9 cellular contexts compared by ENCODE assay signal in genomic region chr1:67771152-67771551, GRCh38.
DNase-seq lines count a peak whose midpoint lies in the region; ATAC-seq and TF ChIP-seq lines count a peak whose summit lies in the region.
"Had no signal": no experiment of that assay in that cellular context is flagged by ENCODE, and none has a peak within 500 bp of the region (broad histone marks: within the 10 kb centered on the region; RNA-seq: fewer than 3 reads in every experiment).

No MANE protein-coding gene starts in this region.

- peak; percentile 56 for TF ChIP-seq CTCF in LNCAP (IDR thresholded peaks at IDR 0.05)
- TF ChIP-seq CTCF in mammary epithelial cell (conservative IDR thresholded peaks at IDR 0.05 in 1 of 2, IDR thresholded peaks at IDR 0.05 in 1 of 2; ENCODE audit: extremely low read depth in 1 of 2, insufficient read depth in 1 of 2, low read depth in 1 of 2, low read length in 2 of 2): peak; percentile 46 to 58
- TF ChIP-seq CTCF in lung (IDR thresholded peaks at IDR 0.05; ENCODE audit: control extremely low read depth, extremely low read depth): no peak
- no peak for TF ChIP-seq CTCF in tibial nerve (IDR thresholded peaks at IDR 0.05)

- TF ChIP-seq POLR2A in tibial nerve (IDR thresholded peaks at IDR 0.05): no peak

- H3K27ac ChIP-seq in mammary epithelial cell (ENCODE audit: insufficient read depth, low read depth, low read length) (no peak overlapping the region), lung (ENCODE audit: low read depth in 1 of 2, low read length in 1 of 2) (no peak overlapping the region), tibial nerve (no peak overlapping the region)

- dilution Hi-C loops in mammary epithelial cell (cut with HindIII; ENCODE audit: low sequenced_read_pairs): no loop called here

- DNase-seq in Caki2 (ENCODE audit: low read depth) (peak; percentile 39), mammary epithelial cell (peak; percentile 91), lung (ENCODE audit: low spot score) (peak; percentile 52), NCI-H526 treated with DMSO at 0.1 percent for 48 hours (lab: John Stamatoyannopoulos, UW) (no peak), tibial nerve (ENCODE audit: low spot score in 2 of 2) (no peak), cortex of kidney (lab: John Stamatoyannopoulos, UW) (no peak)
- DNase-seq: DMS153 had no signal

- H3K4me3 ChIP-seq in mammary epithelial cell (replicated peaks in 1 of 3; ENCODE audit: insufficient read depth in 1 of 3, low read depth in 2 of 3, low read length in 3 of 3) (no peak overlapping the region), lung (no peak overlapping the region), tibial nerve (no peak overlapping the region)

- H3K9ac ChIP-seq in mammary epithelial cell (ENCODE audit: insufficient read depth, low read length): no peak overlapping the region

- H3K36me3 ChIP-seq in mammary epithelial cell (ENCODE audit: insufficient read depth, low read length) (peaks cover 2% of the 10 kb centered on the region), lung (ENCODE audit: control insufficient read depth in 2 of 2, insufficient read depth in 2 of 2, low read length in 2 of 2) (peaks cover 0 to 1% of the 10 kb centered on the region in 2 donors), tibial nerve (peaks cover 0 to 31% (median 0%) of the 10 kb centered on the region in 3 donors)

- peak; percentile 55 for ATAC-seq in lung (ENCODE audit: insufficient read depth, low FRiP score)
- no peak for ATAC-seq in HG02798 (IDR thresholded peaks at IDR 0.05; ENCODE audit: poor library complexity, unreplicated experiment)

- no TSS peak for BruUV-seq in mammary epithelial cell (replicated peaks; lab: Mats Ljungman, UMichigan)

- in situ Hi-C loops in Caki2 (cut with HindIII; ENCODE audit: low pct_unique_long_range_greater_than_20kb, low sequenced_read_pairs) (no loop called here), mammary epithelial cell (cut with MboI; ENCODE audit: low sequenced_read_pairs in 2 of 2) (loop anchor here in 1 of 2 donors (5.0 kb wide), 1 partner anchor 66 kb away; no protein-coding TSS in a partner anchor)

- H3K79me2 ChIP-seq in mammary epithelial cell (ENCODE audit: insufficient read depth, low read length): peaks cover 88% of the 10 kb centered on the region

- no peaks in the 10 kb centered on the region for H3K27me3 ChIP-seq in mammary epithelial cell (ENCODE audit: insufficient read depth, low read length)
- no peaks in the 10 kb centered on the region for H3K27me3 ChIP-seq in lung (ENCODE audit: control insufficient read depth, insufficient read depth)
- H3K27me3 ChIP-seq in tibial nerve: no peaks in the 10 kb centered on the region

- H3K9me3 ChIP-seq in mammary epithelial cell (replicated peaks; ENCODE audit: insufficient read depth, low read length) (no peaks in the 10 kb centered on the region), lung (ENCODE audit: control insufficient read depth in 2 of 2, insufficient read depth in 1 of 2, low read length in 1 of 2) (no peaks in the 10 kb centered on the region), tibial nerve (no peaks in the 10 kb centered on the region)

- H3K4me1 ChIP-seq in mammary epithelial cell (ENCODE audit: insufficient read depth, low read length) (peaks cover 32% of the 10 kb centered on the region), lung (ENCODE audit: control insufficient read depth in 2 of 2, insufficient read depth in 2 of 2, low read length in 2 of 2) (peaks cover 0 to 6% of the 10 kb centered on the region in 2 donors), tibial nerve (peaks cover 0 to 21% (median 10%) of the 10 kb centered on the region in 4 donors)

- no peaks in the 10 kb centered on the region for H4K20me1 ChIP-seq in mammary epithelial cell (ENCODE audit: insufficient read depth, low read length)

- H3K4me2 ChIP-seq in mammary epithelial cell (ENCODE audit: insufficient read depth, low read depth, low read length): no peak overlapping the region

- WGBS in mammary epithelial cell (ENCODE audit: low coverage, missing lambda C conversion rate): 72% methylated on average over 6 of the region's 6 CpGs
- 83 to 90% methylated on average over 6 of the region's 6 CpGs for WGBS in lung, 2 donors
- 89 to 92% methylated on average over 6 of the region's 6 CpGs for WGBS in tibial nerve, 2 donors

- TF ChIP-seq EP300 in tibial nerve (IDR thresholded peaks at IDR 0.05): no peak

- intact Hi-C loops in mammary epithelial cell (cut with micrococcal nuclease): no loop called here

- no peak overlapping the region for H2AFZ ChIP-seq in mammary epithelial cell (ENCODE audit: low read depth, low read length)

- CTCF ChIA-PET in mammary epithelial cell (lab: Charles Lee; ENCODE audit: low non-redundant PET): interaction anchor here (0.5 to 0.7 kb wide), 2 partner anchors 20 to 83 kb away, joined by 3 to 5 read pairs; no protein-coding TSS in a partner anchor

Comparison
In these comparisons a context has a peak if more than half of its experiments do, and no peak if none do; other contexts are left out.
1. DNase-seq: peak in Caki2 (single experiment), mammary epithelial cell (single experiment) and lung (single experiment); none in NCI-H526 treated with DMSO at 0.1 percent for 48 hours (single experiment), tibial nerve (0 of 2) and cortex of kidney (single experiment).
2. CTCF ChIP-seq: peak in LNCAP (single experiment) and mammary epithelial cell (2 of 2); none in lung (single experiment) and tibial nerve (0 of 5).